8 cellular contexts compared by ENCODE assay signal in the genomic region with DNA sequence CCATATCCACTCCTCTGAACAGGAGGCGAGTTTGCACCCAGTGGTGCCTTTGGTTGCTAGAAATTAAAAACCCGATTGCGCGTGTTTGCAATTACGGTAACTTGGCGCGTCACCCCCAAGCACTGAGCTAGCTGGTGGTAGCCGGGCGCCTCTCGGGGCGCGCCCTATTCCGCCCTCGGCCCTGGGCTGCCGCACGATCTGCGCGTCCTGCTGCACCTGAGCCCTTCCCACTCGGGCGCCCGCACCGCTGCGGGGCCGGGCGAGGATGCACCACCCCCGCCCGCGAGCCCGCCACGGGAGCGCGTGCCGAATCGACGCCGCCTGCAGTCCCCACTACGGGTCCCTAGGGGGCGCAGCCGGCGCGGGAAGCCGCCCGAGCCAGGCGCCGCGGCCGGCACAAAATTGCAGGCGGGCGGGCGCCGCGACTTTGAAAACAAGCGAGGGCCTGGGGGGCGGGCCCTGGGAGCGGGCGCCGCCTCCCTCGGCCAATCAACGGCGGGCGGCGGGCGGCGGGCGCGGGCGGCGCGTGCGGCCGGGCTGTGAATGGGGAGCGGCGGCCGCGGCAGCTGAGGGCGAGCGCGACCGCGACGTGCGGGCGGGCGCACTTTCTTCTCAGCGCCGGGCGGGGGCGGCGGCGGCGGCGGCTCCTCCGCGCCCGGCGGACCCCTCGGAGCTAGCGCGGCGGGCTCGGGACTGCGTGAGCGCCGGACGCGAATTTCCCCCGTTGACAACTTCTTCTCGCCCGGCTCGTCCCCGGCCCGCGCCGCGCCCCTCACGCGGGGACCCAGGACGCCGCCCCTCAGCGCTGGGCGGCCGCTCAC. TPM values are rescaled to one million over a fixed set of nuclear protein-coding genes. Genes with fewer than 3 reads are reported as not detected.
DNase-seq lines count a peak whose midpoint lies in the region; ATAC-seq, FAIRE-seq and TF ChIP-seq lines count a peak whose summit lies in the region.

A gene with protein sequence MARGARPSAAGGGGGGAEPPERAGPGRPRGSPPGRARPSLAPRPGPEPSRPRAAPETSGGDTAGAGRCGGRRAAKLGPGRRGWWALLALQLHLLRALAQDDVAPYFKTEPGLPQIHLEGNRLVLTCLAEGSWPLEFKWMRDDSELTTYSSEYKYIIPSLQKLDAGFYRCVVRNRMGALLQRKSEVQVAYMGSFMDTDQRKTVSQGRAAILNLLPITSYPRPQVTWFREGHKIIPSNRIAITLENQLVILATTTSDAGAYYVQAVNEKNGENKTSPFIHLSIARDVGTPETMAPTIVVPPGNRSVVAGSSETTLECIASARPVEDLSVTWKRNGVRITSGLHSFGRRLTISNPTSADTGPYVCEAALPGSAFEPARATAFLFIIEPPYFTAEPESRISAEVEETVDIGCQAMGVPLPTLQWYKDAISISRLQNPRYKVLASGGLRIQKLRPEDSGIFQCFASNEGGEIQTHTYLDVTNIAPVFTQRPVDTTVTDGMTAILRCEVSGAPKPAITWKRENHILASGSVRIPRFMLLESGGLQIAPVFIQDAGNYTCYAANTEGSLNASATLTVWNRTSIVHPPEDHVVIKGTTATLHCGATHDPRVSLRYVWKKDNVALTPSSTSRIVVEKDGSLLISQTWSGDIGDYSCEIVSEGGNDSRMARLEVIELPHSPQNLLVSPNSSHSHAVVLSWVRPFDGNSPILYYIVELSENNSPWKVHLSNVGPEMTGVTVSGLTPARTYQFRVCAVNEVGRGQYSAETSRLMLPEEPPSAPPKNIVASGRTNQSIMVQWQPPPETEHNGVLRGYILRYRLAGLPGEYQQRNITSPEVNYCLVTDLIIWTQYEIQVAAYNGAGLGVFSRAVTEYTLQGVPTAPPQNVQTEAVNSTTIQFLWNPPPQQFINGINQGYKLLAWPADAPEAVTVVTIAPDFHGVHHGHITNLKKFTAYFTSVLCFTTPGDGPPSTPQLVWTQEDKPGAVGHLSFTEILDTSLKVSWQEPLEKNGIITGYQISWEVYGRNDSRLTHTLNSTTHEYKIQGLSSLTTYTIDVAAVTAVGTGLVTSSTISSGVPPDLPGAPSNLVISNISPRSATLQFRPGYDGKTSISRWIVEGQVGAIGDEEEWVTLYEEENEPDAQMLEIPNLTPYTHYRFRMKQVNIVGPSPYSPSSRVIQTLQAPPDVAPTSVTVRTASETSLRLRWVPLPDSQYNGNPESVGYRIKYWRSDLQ (N-terminal part only) (plus strand): TSS at position 602 of the 821 bp plus-strand sequence. CDS start 335 bp downstream, outside the sequence.

- no peak within 1 kb of the TSS for H3K23ac ChIP-seq in H1 (ENCODE audit: insufficient read length)

- no peak within 1 kb of the TSS for H2BK5ac ChIP-seq in H1 (ENCODE audit: low read depth, low read length)

- peak in 1 of 2 experiments; percentile 51; a peak in 1 of 3 replicates for TF ChIP-seq EP300 in H1 (IDR thresholded peaks at IDR 0.05; ENCODE audit: borderline replicate concordance in 1 of 2, low read depth in 2 of 2, low read length in 2 of 2)

- peaks cover 0 to 24% of the 10 kb centered on the region in 2 experiments; a peak in 2 of 4 replicates for H3K79me2 ChIP-seq in H1 (ENCODE audit: control insufficient read depth in 1 of 2, insufficient read depth in 2 of 2, low read length in 2 of 2)

- no peaks in the 10 kb centered on the region for H3K79me1 ChIP-seq in H1 (ENCODE audit: low read depth, low read length)

- H3K4me2 ChIP-seq in H1 (ENCODE audit: insufficient read depth in 1 of 2, low read depth in 2 of 2, low read length in 2 of 2) = peak within 1 kb of the TSS; percentile 90 to 92

- FAIRE-seq in GM19239 (lab: Jason Lieb, UNC) = no peak
- FAIRE-seq in H1 (lab: Jason Lieb, UNC) = no peak

- peaks cover 0 to 9% (median 0%) of the 10 kb centered on the region in 4 experiments; a peak in 3 of 7 replicates for H3K27me3 ChIP-seq in H1 (replicated peaks in 1 of 4; ENCODE audit: control insufficient read depth in 3 of 4, extremely low read depth in 1 of 4, insufficient read depth in 3 of 4, low read length in 3 of 4)

- TF ChIP-seq CTCF in AG10803 (conservative IDR thresholded peaks at IDR 0.05; ENCODE audit: low read length) = no peak; the same call in 1 of the 2 replicates
- TF ChIP-seq CTCF in H1 (IDR thresholded peaks at IDR 0.05; ENCODE audit: control extremely low read depth in 1 of 3, insufficient read depth in 1 of 3, low read depth in 1 of 3, low read length in 3 of 3) = peak; percentile 67 to 89 (median 74)

- peak; percentile 71 to 85 for TF ChIP-seq RAD21 in H1 (IDR thresholded peaks at IDR 0.05 in 1 of 2, conservative IDR thresholded peaks at IDR 0.05 in 1 of 2; ENCODE audit: low read depth in 2 of 2, low read length in 2 of 2)

- no peak within 1 kb of the TSS for H3K56ac ChIP-seq in H1 (replicated peaks; ENCODE audit: insufficient read length, low read depth, low read length)

- H2BK20ac ChIP-seq in H1 (ENCODE audit: low read length) = no peak within 1 kb of the TSS

- no peak for TF ChIP-seq POLR2A in H1 (IDR thresholded peaks at IDR 0.05; ENCODE audit: control extremely low read depth in 1 of 2, low read depth in 2 of 2, low read length in 2 of 2)

- H3K36me3 ChIP-seq in H1 (ENCODE audit: control insufficient read depth in 2 of 4, insufficient read depth in 4 of 4, low read length in 3 of 4) = no peaks in the 10 kb centered on the region

- no peak within 1 kb of the TSS for H3K14ac ChIP-seq in H1 (ENCODE audit: insufficient read length)

- no peaks in the 10 kb centered on the region for H3K9me3 ChIP-seq in H1 (ENCODE audit: insufficient read depth in 2 of 2, low read depth in 1 of 2, low read length in 1 of 2)

- H3K27ac ChIP-seq in H1 (ENCODE audit: low read depth, low read length) = no peak within 1 kb of the TSS

- CTCF ChIA-PET in H1 (lab: Charles Lee; ENCODE audit: partially characterized antibody) = interaction anchor here (0.6 to 2.9 kb wide), 13 partner anchors 10 to 466 kb away, joined by 3 to 15 read pairs (median 4); no protein-coding TSS in a partner anchor

- no peak within 1 kb of the TSS for H4K8ac ChIP-seq in H1 (ENCODE audit: extremely low read depth, insufficient read depth, low read length)

- no peak within 1 kb of the TSS for H3K4me3 ChIP-seq in AG10803 (ENCODE audit: low read length)
- peak within 1 kb of the TSS; percentile 64 to 85 (median 72) for H3K4me3 ChIP-seq in H1 (ENCODE audit: extremely low read depth in 1 of 4, insufficient read depth in 2 of 4, low read depth in 3 of 4, low read length in 4 of 4)

- H2AFZ ChIP-seq in H1 (ENCODE audit: low read length) = peak within 1 kb of the TSS; percentile 95; the same call in 1 of the 2 replicates

- H2BK15ac ChIP-seq in H1 (ENCODE audit: low read length) = no peak within 1 kb of the TSS

- H3K9ac ChIP-seq in H1 (replicated peaks in 1 of 4; ENCODE audit: extremely low read depth in 1 of 4, low read depth in 3 of 4, low read length in 3 of 4) = peak within 1 kb of the TSS; percentile 34 to 70 (median 46); a peak in 5 of 7 replicates

- peak; percentile 90 for ATAC-seq in HG03432 (IDR thresholded peaks at IDR 0.05; ENCODE audit: unreplicated experiment)

- H3K18ac ChIP-seq in H1 (ENCODE audit: extremely low read depth, low read length) = peak within 1 kb of the TSS; percentile 13

- H3K4ac ChIP-seq in H1 (replicated peaks; ENCODE audit: insufficient read length, low read depth, low read length) = no peak within 1 kb of the TSS

- WGBS in H1 (ENCODE audit: extremely low coverage in 1 of 2, insufficient coverage in 1 of 2, insufficient read length in 1 of 2, insufficient replicate concordance in 2 of 2, low coverage in 1 of 2, low lambda C conversion rate in 2 of 2, missing lambda C conversion rate in 1 of 2), 2 experiments = 2% methylated on average over 26 of the region's 122 CpGs; no CpG with 5 or more reads in 1 of the 2 experiments

- POLR2A ChIA-PET in H1 (lab: Charles Lee; ENCODE audit: partially characterized antibody) = interaction anchor here (1.0 kb wide), 1 partner anchor 18 kb away, joined by 3 read pairs; no protein-coding TSS in a partner anchor

- no peak within 1 kb of the TSS for H2BK12ac ChIP-seq in H1 (ENCODE audit: low read depth, low read length)

- H4K5ac ChIP-seq in H1 (ENCODE audit: insufficient read length, low read depth, low read length) = no peak within 1 kb of the TSS

- H2BK120ac ChIP-seq in H1 (replicated peaks; ENCODE audit: low read depth, low read length) = no peak within 1 kb of the TSS

- H2AK5ac ChIP-seq in H1 (ENCODE audit: low read depth, low read length) = no peak within 1 kb of the TSS

- peak; percentile 80 for DNase-seq in AG10803 (ENCODE audit: low read depth)
- DNase-seq in GM19239 (ENCODE audit: insufficient read length, low spot score) = peak; percentile 88
- peak; percentile 69 to 95 for DNase-seq in NCI-H526 (lab: John Stamatoyannopoulos, UW)
- peak; percentile 79 to 84 for DNase-seq in activated CD8-positive, alpha-beta memory T cell treated with anti-CD3 and anti-CD28 coated beads for 4 hours (ENCODE audit: low read depth in 2 of 2)
- peak; percentile 47 to 94 for DNase-seq in H1 (ENCODE audit: low read depth in 1 of 2, low spot score in 2 of 2)
- peak; percentile 97 for DNase-seq in mesenteric fat pad (ENCODE audit: low spot score)
- DNase-seq in stimulated activated CD8-positive, alpha-beta memory T cell treated with anti-CD3 and anti-CD28 coated beads, Interleukin-12 subunit alpha, Interleukin-12 subunit beta, amount 100 ng/mL, for 4 hours (ENCODE audit: low read depth) = peak; percentile 89

- H4K20me1 ChIP-seq in H1 (replicated peaks in 1 of 2; ENCODE audit: control insufficient read depth in 1 of 2, insufficient read depth in 2 of 2, low read length in 2 of 2) = no peaks in the 10 kb centered on the region

- no peak within 1 kb of the TSS for H4K91ac ChIP-seq in H1 (replicated peaks; ENCODE audit: insufficient read length, low read length)

- peaks cover 2 to 8% (median 5%) of the 10 kb centered on the region in 4 experiments; a peak in 6 of 7 replicates for H3K4me1 ChIP-seq in H1 (replicated peaks in 1 of 4; ENCODE audit: control insufficient read depth in 3 of 4, insufficient read depth in 4 of 4, low read length in 3 of 4)

- peaks cover 11% of the 10 kb centered on the region for H3K23me2 ChIP-seq in H1 (ENCODE audit: low read depth, low read length)

TF ChIP-seq in H1, 55 proteins besides CTCF, POLR2A, EP300 and RAD21 (continues in another document):
- TF ChIP-seq ASH2L (IDR thresholded peaks at IDR 0.05; ENCODE audit: low read length) (peak; percentile 84), SP1 (IDR thresholded peaks at IDR 0.05; ENCODE audit: low read depth, low read length) (no peak), RBBP5 (IDR thresholded peaks at IDR 0.05; ENCODE audit: borderline replicate concordance, low read depth, low read length) (peak; percentile 40; the same call in 1 of the 2 replicates)

RNA-seq across cellular contexts. Expression of the gene that starts here (rescaled TPM):
- total RNA-seq in H1 (2021; fragmentation: NEBNext Ultra II Directional; extraction: Animal tissue kit (Norgen Biotek cat#: 25700)) = 7.2 and 7.3 TPM in 2 replicates
- 3.3 and 4.7 TPM in 2 replicates for polyA plus RNA-seq in H1 (2011; rRNA removed)
- 2.7 TPM for polyA plus RNA-seq in H1 (2011; cell fraction: cytosol; rRNA removed)
- 10.6 TPM for polyA plus RNA-seq in H1 (2011; cell fraction: nucleus; rRNA removed)
- polyA plus RNA-seq in H1 (2012, experiment 1 of 2) = 3.6 to 7.4 TPM (median 6.1 TPM) in 4 replicates
- 2.8 TPM for polyA plus RNA-seq in H1 (2012, experiment 2 of 2)
- 7.2 TPM for polyA plus RNA-seq in H1 (2013, experiment 1 of 2)
- polyA plus RNA-seq in H1 (2013, experiment 2 of 2) = 5.9 TPM
- polyA minus RNA-seq in H1 (2011; rRNA and poly(A)+ RNA removed) = 10.0 and 10.6 TPM in 2 replicates
- 8.9 TPM for polyA minus RNA-seq in H1 (2011; cell fraction: cytosol; rRNA and poly(A)+ RNA removed)
- 21.6 TPM for polyA minus RNA-seq in H1 (2011; cell fraction: nucleus; rRNA and poly(A)+ RNA removed)
- 7.5 TPM for total RNA-seq in mesenteric fat pad
